19 cellular contexts compared by ENCODE assay signal in genomic region chr1:190540366-190540765, GRCh38.
DNase-seq lines count a peak whose midpoint lies in the region; ATAC-seq, FAIRE-seq and TF ChIP-seq lines count a peak whose summit lies in the region.
"Had no signal": no experiment of that assay in that cellular context is flagged by ENCODE, and none has a peak within 500 bp of the region (broad histone marks: within the 10 kb centered on the region; RNA-seq: fewer than 3 reads in every experiment).

No MANE protein-coding gene starts in this region.

- no peak overlapping the region for H3K9ac ChIP-seq in K562 (ENCODE audit: insufficient read depth in 1 of 2, low read depth in 2 of 2, low read length in 2 of 2)
- H3K9ac ChIP-seq in mesendoderm (ENCODE audit: low read length), result no peak overlapping the region

- TF ChIP-seq POLR2A in K562 (conservative IDR thresholded peaks at IDR 0.05), result no peak

- TF ChIP-seq EP300 in K562 (IDR thresholded peaks at IDR 0.05; ENCODE audit: low read length), result no peak

- no peak overlapping the region for H2BK5ac ChIP-seq in mesendoderm (ENCODE audit: low read length)

- H3K4me1 ChIP-seq in GM23338 (ENCODE audit: insufficient read depth) (no peaks in the 10 kb centered on the region), K562 (replicated peaks in 1 of 2; ENCODE audit: control insufficient read depth in 2 of 2, insufficient read depth in 2 of 2, low read length in 2 of 2) (no peaks in the 10 kb centered on the region), mesendoderm (ENCODE audit: control insufficient read depth, low read depth, low read length) (no peaks in the 10 kb centered on the region)

- H3K36me3 ChIP-seq in GM23338 (ENCODE audit: insufficient read depth) (no peaks in the 10 kb centered on the region), K562 (ENCODE audit: control insufficient read depth, insufficient read depth, low read length) (no peaks in the 10 kb centered on the region), mesendoderm (ENCODE audit: control insufficient read depth, insufficient read depth, low read length) (no peaks in the 10 kb centered on the region)

- peaks cover 3% of the 10 kb centered on the region; the same call in 2 of the 3 replicates for H3K4me1 Mint-ChIP-seq in GM23338
- H3K4me1 Mint-ChIP-seq: B cell had no signal

- no peak for TF ChIP-seq CTCF in GM23338 (conservative IDR thresholded peaks at IDR 0.05; ENCODE audit: low read depth in 2 of 2)
- no peak for TF ChIP-seq CTCF in K562 (IDR thresholded peaks at IDR 0.05 in 2 of 3, conservative IDR thresholded peaks at IDR 0.05 in 1 of 3; ENCODE audit: insufficient read depth in 2 of 3, low read depth in 1 of 3, low read length in 3 of 3)

- H3K27ac Mint-ChIP-seq in GM23338, result no peak overlapping the region
- H3K27ac Mint-ChIP-seq: B cell; CD4-positive, alpha-beta T cell had no signal

- no peak overlapping the region for H2BK15ac ChIP-seq in mesendoderm (replicated peaks; ENCODE audit: low read depth)

- H3K23ac ChIP-seq in mesendoderm (ENCODE audit: low read length), result no peak overlapping the region

- CTCF ChIA-PET in K562 (lab: Yijun Ruan, JAX; ENCODE audit: low intra/inter-chr PET ratio), result no interaction called here

- H3K27me3 ChIP-seq in GM23338 (ENCODE audit: insufficient read depth), result no peaks in the 10 kb centered on the region
- H3K27me3 ChIP-seq in K562 (ENCODE audit: control insufficient read depth in 2 of 2, insufficient read depth in 2 of 2, low read length in 2 of 2), result no peaks in the 10 kb centered on the region
- no peaks in the 10 kb centered on the region for H3K27me3 ChIP-seq in mesendoderm (ENCODE audit: insufficient read depth, low read length, poor library complexity)

- no peaks in the 10 kb centered on the region for H3K79me1 ChIP-seq in mesendoderm (ENCODE audit: low read length)

- H3K27ac ChIP-seq in GM23338 (ENCODE audit: low read depth) (no peak overlapping the region), K562 (ENCODE audit: extremely low read depth, low read depth, low read length) (no peak overlapping the region), mesendoderm (ENCODE audit: low read depth, low read length) (no peak overlapping the region)
- H3K27ac ChIP-seq: HL-60 had no signal

- no peak overlapping the region for H3K18ac ChIP-seq in mesendoderm (ENCODE audit: low read length)

- H2BK120ac ChIP-seq in mesendoderm (ENCODE audit: low read depth, low read length), result no peak overlapping the region

- no peaks in the 10 kb centered on the region for H3K9me3 Mint-ChIP-seq in GM23338
- H3K9me3 Mint-ChIP-seq: CD4-positive, alpha-beta T cell had no signal

- ATAC-seq in GM23338 (no peak), K562 (no peak), GM21528 (IDR thresholded peaks at IDR 0.05; ENCODE audit: low FRiP score, unreplicated experiment) (no peak)
- ATAC-seq in stimulated activated naive CD8-positive, alpha-beta T cell treated with anti-CD3 and anti-CD28 coated beads, Interleukin-15, Interleukin-2, amounts not matched to agents 100 U/mL and 50 U/mL, for 24 hours, result no peak

- no peak overlapping the region for H3K56ac ChIP-seq in mesendoderm (ENCODE audit: low read length)

- no peak overlapping the region for H3K4me3 Mint-ChIP-seq in GM23338
- H3K4me3 Mint-ChIP-seq: B cell; CD4-positive, alpha-beta T cell had no signal

- intact Hi-C loops in K562 (cut with micrococcal nuclease), result no loop called here

- H4K8ac ChIP-seq in mesendoderm (ENCODE audit: low read depth, low read length), result no peak overlapping the region

- DNase-seq in GM23338 (ENCODE audit: low spot score) (peak; percentile 45), HT-29 (ENCODE audit: low spot score) (peak; percentile 7), K562 (ENCODE audit: extremely low read depth in 1 of 4, low spot score in 3 of 4) (peak in 1 of 4 experiments; percentile 20), mesendoderm (peak; percentile 10), NCI-H345 treated with DMSO at 0.1 percent for 48 hours (lab: John Stamatoyannopoulos, UW; ENCODE audit: unreplicated experiment) (no peak)
- DNase-seq in stimulated activated naive CD8-positive, alpha-beta T cell treated with anti-CD3 and anti-CD28 coated beads, Interleukin-15, Interleukin-2, amounts not matched to agents 100 U/mL and 50 U/mL, for 24 hours, result no peak
- DNase-seq: C1 segment of cervical spinal cord; Calu3; CD4-positive, alpha-beta T cell; DND-41; GDM1; H7; KBM-7 had no signal

- H3K4me2 ChIP-seq in GM23338, result no peak overlapping the region
- no peak overlapping the region for H3K4me2 ChIP-seq in K562 (ENCODE audit: insufficient read depth, low read length)
- no peak overlapping the region for H3K4me2 ChIP-seq in mesendoderm (ENCODE audit: low read length)

- H3K9me2 ChIP-seq in GM23338 (ENCODE audit: insufficient read depth), result no peaks in the 10 kb centered on the region

- H3K9me1 ChIP-seq in K562 (ENCODE audit: control insufficient read depth, insufficient read depth, low read length), result no peaks in the 10 kb centered on the region

- in situ Hi-C loops in K562 (cut with MboI), result no loop called here

- H3K79me2 ChIP-seq in GM23338 (replicated peaks; ENCODE audit: insufficient read depth) (no peaks in the 10 kb centered on the region), K562 (ENCODE audit: control insufficient read depth, insufficient read depth, low read length) (no peaks in the 10 kb centered on the region), mesendoderm (ENCODE audit: control insufficient read depth, insufficient read depth, low read length) (no peaks in the 10 kb centered on the region)

- H3K27me3 Mint-ChIP-seq in GM23338 (ENCODE audit: insufficient read depth, low read depth, poor library complexity), result no peaks in the 10 kb centered on the region
- H3K27me3 Mint-ChIP-seq: B cell; CD4-positive, alpha-beta T cell had no signal

- H3K4ac ChIP-seq in mesendoderm (ENCODE audit: low read depth, low read length), result no peak overlapping the region

- no peak overlapping the region for H2AFZ ChIP-seq in GM23338
- no peak overlapping the region for H2AFZ ChIP-seq in K562 (ENCODE audit: low read depth, low read length)

- no peak overlapping the region for H4K5ac ChIP-seq in mesendoderm (ENCODE audit: low read length)

- POLR2A ChIA-PET in K562 (lab: Yijun Ruan, JAX), result no interaction called here

- no peak overlapping the region for H3K4me3 ChIP-seq in GM23338
- H3K4me3 ChIP-seq in K562, result no peak overlapping the region
- H3K4me3 ChIP-seq in mesendoderm (ENCODE audit: low read length), result no peak overlapping the region

- no peaks in the 10 kb centered on the region for H3F3A ChIP-seq in GM23338 (replicated peaks; ENCODE audit: low read depth)

- no peak for TF ChIP-seq RAD21 in K562 (CRISPR knock-in tag; conservative IDR thresholded peaks at IDR 0.05 in 1 of 2, IDR thresholded peaks at IDR 0.05 in 1 of 2)

- H3K36me3 Mint-ChIP-seq in GM23338 (ENCODE audit: low read depth), result no peaks in the 10 kb centered on the region

- H3K9me3 ChIP-seq in K562 (replicated peaks; ENCODE audit: control insufficient read depth, insufficient read depth, low read depth, low read length), result no peaks in the 10 kb centered on the region; the same call in 1 of the 2 replicates

- FAIRE-seq in K562 (lab: Jason Lieb, UNC), result no peak
- FAIRE-seq: A204.1, GM12892, GM19239 had no signal

- no peak overlapping the region for H2AK5ac ChIP-seq in mesendoderm (ENCODE audit: low read length)

- BruUV-seq in K562 (replicated peaks; lab: Mats Ljungman, UMichigan), result no TSS peak

- H4K20me1 ChIP-seq in GM23338 (replicated peaks; ENCODE audit: insufficient read depth) (no peaks in the 10 kb centered on the region), K562 (replicated peaks; ENCODE audit: control insufficient read depth, insufficient read depth, low read length) (no peaks in the 10 kb centered on the region)

TF ChIP-seq in GM23338, 12 proteins besides CTCF, POLR2A, EP300 and RAD21 (continues in another document):
- TF ChIP-seq ETS1 (IDR thresholded peaks at IDR 0.05) (no peak), ZNF331 (CRISPR knock-in tag; IDR thresholded peaks at IDR 0.05; ENCODE audit: low read depth) (no peak), STAT1 (IDR thresholded peaks at IDR 0.05; ENCODE audit: unreplicated experiment) (no peak)

TF ChIP-seq in K562, 482 proteins besides CTCF, POLR2A, EP300 and RAD21:
- TF ChIP-seq RFX1 (IDR thresholded peaks at IDR 0.05) (peak; percentile 47; the same call in 1 of the 2 replicates), STAT5A (IDR thresholded peaks at IDR 0.05; ENCODE audit: borderline replicate concordance, low read length) (no peak)

Comparison
In these comparisons a context has a peak if more than half of its experiments do, and no peak if none do; other contexts are left out.
1. DNase-seq: peak in GM23338 (single experiment), HT-29 (single experiment) and mesendoderm (single experiment); none in NCI-H345 treated with DMSO at 0.1 percent for 48 hours (single experiment) and stimulated activated naive CD8-positive, alpha-beta T cell treated with anti-CD3 and anti-CD28 coated beads, Interleukin-15, Interleukin-2, amounts not matched to agents 100 U/mL and 50 U/mL, for 24 hours (single experiment).